1 cellular context compared by ENCODE assay signal in genomic region chr12:123601602-123602489, GRCh38.
A peak's percentile ranks its signal among the peaks of the same experiment; 100 is the strongest.
TF ChIP-seq lines count a peak whose summit lies in the region.

Gene DDX55 (plus strand): TSS chr12:123602099. CDS start chr12:123602149, 50 bp downstream.

TF ChIP-seq in HepG2, 621 proteins besides CTCF, POLR2A, EP300 and RAD21 (continued from another document and continues in another):
- TF ChIP-seq ZNF407 (CRISPR knock-in tag; IDR thresholded peaks at IDR 0.05; ENCODE audit: not compliant biosample characterization) (peak; percentile 99), POGK (CRISPR knock-in tag; conservative IDR thresholded peaks at IDR 0.05) (peak; percentile 91), ZNF703 (CRISPR knock-in tag; IDR thresholded peaks at IDR 0.05; ENCODE audit: borderline replicate concordance) (no peak; the same call in 1 of the 2 replicates), ZSCAN30 (CRISPR knock-in tag; IDR thresholded peaks at IDR 0.05) (no peak), ZNF770 (CRISPR knock-in tag; IDR thresholded peaks at IDR 0.05) (no peak; the same call in 1 of the 2 replicates), ZNF704 (CRISPR knock-in tag; IDR thresholded peaks at IDR 0.05; ENCODE audit: borderline replicate concordance) (peak; percentile 89; the same call in 1 of the 2 replicates), FOXK1 (CRISPR knock-in tag; IDR thresholded peaks at IDR 0.05; ENCODE audit: borderline replicate concordance, low read depth) (peak; percentile 95), POGZ (CRISPR knock-in tag; IDR thresholded peaks at IDR 0.05) (peak; percentile 94), CHCHD3 (CRISPR knock-in tag; IDR thresholded peaks at IDR 0.05) (peak; percentile 82), FOXA1 (IDR thresholded peaks at IDR 0.05) (no peak), FOXA1 (CRISPR knock-in tag; IDR thresholded peaks at IDR 0.05) (0 out of 2 replicates have a peak, but pooled peaks have one; percentile 30), KLF15 (CRISPR knock-in tag; IDR thresholded peaks at IDR 0.05; ENCODE audit: borderline replicate concordance) (peak; percentile 88), GABPB1 (CRISPR knock-in tag; IDR thresholded peaks at IDR 0.05) (peak; percentile 100), ZBTB7A (CRISPR knock-in tag; IDR thresholded peaks at IDR 0.05) (peak; percentile 71), TAF1 (CRISPR knock-in tag; IDR thresholded peaks at IDR 0.05) (peak; percentile 95), GATA4 (IDR thresholded peaks at IDR 0.05; ENCODE audit: borderline replicate concordance, low read depth) (peak; percentile 13; the same call in 1 of the 2 replicates), ZNF232 (CRISPR knock-in tag; IDR thresholded peaks at IDR 0.05; ENCODE audit: borderline replicate concordance) (0 out of 2 replicates have a peak, but pooled peaks have one; percentile 19), ZNF557 (CRISPR knock-in tag; IDR thresholded peaks at IDR 0.05) (peak; percentile 85; the same call in 1 of the 2 replicates), MED8 (CRISPR knock-in tag; IDR thresholded peaks at IDR 0.05; ENCODE audit: insufficient replicate concordance) (peak; percentile 86), ZBTB42 (CRISPR knock-in tag; IDR thresholded peaks at IDR 0.05) (no peak), RBAK (CRISPR knock-in tag; IDR thresholded peaks at IDR 0.05) (no peak), ZNF790 (CRISPR knock-in tag; IDR thresholded peaks at IDR 0.05; ENCODE audit: borderline replicate concordance) (peak; percentile 97)
- TF ChIP-seq, protein P1, sequence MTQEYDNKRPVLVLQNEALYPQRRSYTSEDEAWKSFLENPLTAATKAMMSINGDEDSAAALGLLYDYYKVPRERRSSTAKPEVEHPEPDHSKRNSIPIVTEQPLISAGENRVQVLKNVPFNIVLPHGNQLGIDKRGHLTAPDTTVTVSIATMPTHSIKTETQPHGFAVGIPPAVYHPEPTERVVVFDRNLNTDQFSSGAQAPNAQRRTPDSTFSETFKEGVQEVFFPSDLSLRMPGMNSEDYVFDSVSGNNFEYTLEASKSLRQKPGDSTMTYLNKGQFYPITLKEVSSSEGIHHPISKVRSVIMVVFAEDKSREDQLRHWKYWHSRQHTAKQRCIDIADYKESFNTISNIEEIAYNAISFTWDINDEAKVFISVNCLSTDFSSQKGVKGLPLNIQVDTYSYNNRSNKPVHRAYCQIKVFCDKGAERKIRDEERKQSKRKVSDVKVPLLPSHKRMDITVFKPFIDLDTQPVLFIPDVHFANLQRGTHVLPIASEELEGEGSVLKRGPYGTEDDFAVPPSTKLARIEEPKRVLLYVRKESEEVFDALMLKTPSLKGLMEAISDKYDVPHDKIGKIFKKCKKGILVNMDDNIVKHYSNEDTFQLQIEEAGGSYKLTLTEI (CRISPR knock-in tag; conservative IDR thresholded peaks at IDR 0.05) = no peak
- TF ChIP-seq, protein P2, sequence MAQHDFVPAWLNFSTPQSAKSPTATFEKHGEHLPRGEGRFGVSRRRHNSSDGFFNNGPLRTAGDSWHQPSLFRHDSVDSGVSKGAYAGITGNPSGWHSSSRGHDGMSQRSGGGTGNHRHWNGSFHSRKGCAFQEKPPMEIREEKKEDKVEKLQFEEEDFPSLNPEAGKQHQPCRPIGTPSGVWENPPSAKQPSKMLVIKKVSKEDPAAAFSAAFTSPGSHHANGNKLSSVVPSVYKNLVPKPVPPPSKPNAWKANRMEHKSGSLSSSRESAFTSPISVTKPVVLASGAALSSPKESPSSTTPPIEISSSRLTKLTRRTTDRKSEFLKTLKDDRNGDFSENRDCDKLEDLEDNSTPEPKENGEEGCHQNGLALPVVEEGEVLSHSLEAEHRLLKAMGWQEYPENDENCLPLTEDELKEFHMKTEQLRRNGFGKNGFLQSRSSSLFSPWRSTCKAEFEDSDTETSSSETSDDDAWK (CRISPR knock-in tag; IDR thresholded peaks at IDR 0.05) = no peak
- TF ChIP-seq, protein P3, sequence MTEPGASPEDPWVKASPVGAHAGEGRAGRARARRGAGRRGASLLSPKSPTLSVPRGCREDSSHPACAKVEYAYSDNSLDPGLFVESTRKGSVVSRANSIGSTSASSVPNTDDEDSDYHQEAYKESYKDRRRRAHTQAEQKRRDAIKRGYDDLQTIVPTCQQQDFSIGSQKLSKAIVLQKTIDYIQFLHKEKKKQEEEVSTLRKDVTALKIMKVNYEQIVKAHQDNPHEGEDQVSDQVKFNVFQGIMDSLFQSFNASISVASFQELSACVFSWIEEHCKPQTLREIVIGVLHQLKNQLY (CRISPR knock-in tag; IDR thresholded peaks at IDR 0.05) = no peak
- TF ChIP-seq, protein P4, sequence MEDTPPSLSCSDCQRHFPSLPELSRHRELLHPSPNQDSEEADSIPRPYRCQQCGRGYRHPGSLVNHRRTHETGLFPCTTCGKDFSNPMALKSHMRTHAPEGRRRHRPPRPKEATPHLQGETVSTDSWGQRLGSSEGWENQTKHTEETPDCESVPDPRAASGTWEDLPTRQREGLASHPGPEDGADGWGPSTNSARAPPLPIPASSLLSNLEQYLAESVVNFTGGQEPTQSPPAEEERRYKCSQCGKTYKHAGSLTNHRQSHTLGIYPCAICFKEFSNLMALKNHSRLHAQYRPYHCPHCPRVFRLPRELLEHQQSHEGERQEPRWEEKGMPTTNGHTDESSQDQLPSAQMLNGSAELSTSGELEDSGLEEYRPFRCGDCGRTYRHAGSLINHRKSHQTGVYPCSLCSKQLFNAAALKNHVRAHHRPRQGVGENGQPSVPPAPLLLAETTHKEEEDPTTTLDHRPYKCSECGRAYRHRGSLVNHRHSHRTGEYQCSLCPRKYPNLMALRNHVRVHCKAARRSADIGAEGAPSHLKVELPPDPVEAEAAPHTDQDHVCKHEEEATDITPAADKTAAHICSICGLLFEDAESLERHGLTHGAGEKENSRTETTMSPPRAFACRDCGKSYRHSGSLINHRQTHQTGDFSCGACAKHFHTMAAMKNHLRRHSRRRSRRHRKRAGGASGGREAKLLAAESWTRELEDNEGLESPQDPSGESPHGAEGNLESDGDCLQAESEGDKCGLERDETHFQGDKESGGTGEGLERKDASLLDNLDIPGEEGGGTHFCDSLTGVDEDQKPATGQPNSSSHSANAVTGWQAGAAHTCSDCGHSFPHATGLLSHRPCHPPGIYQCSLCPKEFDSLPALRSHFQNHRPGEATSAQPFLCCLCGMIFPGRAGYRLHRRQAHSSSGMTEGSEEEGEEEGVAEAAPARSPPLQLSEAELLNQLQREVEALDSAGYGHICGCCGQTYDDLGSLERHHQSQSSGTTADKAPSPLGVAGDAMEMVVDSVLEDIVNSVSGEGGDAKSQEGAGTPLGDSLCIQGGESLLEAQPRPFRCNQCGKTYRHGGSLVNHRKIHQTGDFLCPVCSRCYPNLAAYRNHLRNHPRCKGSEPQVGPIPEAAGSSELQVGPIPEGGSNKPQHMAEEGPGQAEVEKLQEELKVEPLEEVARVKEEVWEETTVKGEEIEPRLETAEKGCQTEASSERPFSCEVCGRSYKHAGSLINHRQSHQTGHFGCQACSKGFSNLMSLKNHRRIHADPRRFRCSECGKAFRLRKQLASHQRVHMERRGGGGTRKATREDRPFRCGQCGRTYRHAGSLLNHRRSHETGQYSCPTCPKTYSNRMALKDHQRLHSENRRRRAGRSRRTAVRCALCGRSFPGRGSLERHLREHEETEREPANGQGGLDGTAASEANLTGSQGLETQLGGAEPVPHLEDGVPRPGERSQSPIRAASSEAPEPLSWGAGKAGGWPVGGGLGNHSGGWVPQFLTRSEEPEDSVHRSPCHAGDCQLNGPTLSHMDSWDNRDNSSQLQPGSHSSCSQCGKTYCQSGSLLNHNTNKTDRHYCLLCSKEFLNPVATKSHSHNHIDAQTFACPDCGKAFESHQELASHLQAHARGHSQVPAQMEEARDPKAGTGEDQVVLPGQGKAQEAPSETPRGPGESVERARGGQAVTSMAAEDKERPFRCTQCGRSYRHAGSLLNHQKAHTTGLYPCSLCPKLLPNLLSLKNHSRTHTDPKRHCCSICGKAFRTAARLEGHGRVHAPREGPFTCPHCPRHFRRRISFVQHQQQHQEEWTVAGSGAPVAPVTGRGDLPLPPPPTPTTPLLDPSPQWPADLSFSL (CRISPR knock-in tag; IDR thresholded peaks at IDR 0.05) = no peak
